ENCODE assay signal across 10 cellular contexts in genomic region chr13:95924389-95924994, GRCh38.
DNase-seq lines count a peak whose midpoint lies in the region; TF ChIP-seq lines count a peak whose summit lies in the region.
"Had no signal": no experiment of that assay in that cellular context is flagged by ENCODE, and none has a peak within 500 bp of the region (broad histone marks: within the 10 kb centered on the region; RNA-seq: fewer than 3 reads in every experiment).

No MANE protein-coding gene starts in this region.

- H3K27me3 ChIP-seq in SK-N-SH (ENCODE audit: insufficient read depth) = no peaks in the 10 kb centered on the region
- H3K27me3 ChIP-seq: gastroesophageal sphincter had no signal

- DNase-seq in A172 (ENCODE audit: low spot score) (peak; percentile 65), HEK293T (ENCODE audit: extremely low spot score) (peak; percentile 5), SK-N-SH (no peak), fibroblast of the conjunctiva (ENCODE audit: low read depth) (peak; percentile 54), NCI-H524 treated with DMSO at 0.1 percent for 48 hours (lab: John Stamatoyannopoulos, UW) (no peak), amygdala (lab: John Stamatoyannopoulos, UW) (no peak), COLO668 (lab: John Stamatoyannopoulos, UW; ENCODE audit: unreplicated experiment) (no peak), G401 (ENCODE audit: low spot score) (no peak)
- DNase-seq: CD4-positive, alpha-beta T cell had no signal

- TF ChIP-seq RAD21 in SK-N-SH (IDR thresholded peaks at IDR 0.05; ENCODE audit: low read length) = no peak

- peaks cover 25% of the 10 kb centered on the region for H3F3A ChIP-seq in SK-N-SH (replicated peaks; ENCODE audit: insufficient read depth)

- no peak for TF ChIP-seq EP300 in SK-N-SH (IDR thresholded peaks at IDR 0.05; ENCODE audit: borderline replicate concordance in 1 of 2, low read depth in 1 of 2, low read length in 1 of 2)

- in situ Hi-C loops in G401 (cut with HindIII; ENCODE audit: low sequenced_read_pairs) = no loop called here

- H3K9me2 ChIP-seq in SK-N-SH = no peaks in the 10 kb centered on the region

- H3K27ac ChIP-seq in SK-N-SH (ENCODE audit: low read depth in 2 of 2, low read length in 1 of 2) = peak overlapping the region; percentile 6 to 42; a peak in 2 of 4 replicates
- H3K27ac ChIP-seq: gastroesophageal sphincter had no signal

- no peak overlapping the region for H3K4me3 ChIP-seq in SK-N-SH (ENCODE audit: low read depth in 2 of 2, low read length in 1 of 2)
- H3K4me3 ChIP-seq: gastroesophageal sphincter had no signal

- no peaks in the 10 kb centered on the region; the same call in 1 of the 2 replicates for H3K9me3 ChIP-seq in SK-N-SH

- H4K20me1 ChIP-seq in SK-N-SH (ENCODE audit: insufficient read depth) = no peaks in the 10 kb centered on the region; the same call in 1 of the 2 replicates

- no peak overlapping the region for H3K9ac ChIP-seq in SK-N-SH

- POLR2A ChIA-PET in HEK293T (lab: Yijun Ruan, JAX) = no interaction called here
- POLR2A ChIA-PET in SK-N-SH (lab: Yijun Ruan, JAX) = no interaction called here

- no peak overlapping the region; the same call in 1 of the 2 replicates for H3K4me2 ChIP-seq in SK-N-SH

- no peak overlapping the region for H2AFZ ChIP-seq in SK-N-SH (ENCODE audit: low read depth)

- peaks cover 2 to 27% of the 10 kb centered on the region in 2 experiments for H3K36me3 ChIP-seq in SK-N-SH (replicated peaks in 1 of 2; ENCODE audit: control insufficient read depth in 1 of 2, insufficient read depth in 2 of 2, low read length in 1 of 2)

- CTCF ChIA-PET in HEK293T (lab: Yijun Ruan, JAX) (no interaction called here), SK-N-SH (lab: Yijun Ruan, JAX) (no interaction called here)

- 61% methylated on average over 5 of the region's 5 CpGs for WGBS in SK-N-SH (ENCODE audit: low lambda C conversion rate)

- TF ChIP-seq CTCF in SK-N-SH (IDR thresholded peaks at IDR 0.05) = no peak

- H3K79me2 ChIP-seq in SK-N-SH (ENCODE audit: insufficient read depth) = no peaks in the 10 kb centered on the region

- H3K4me1 ChIP-seq in SK-N-SH (ENCODE audit: control insufficient read depth in 1 of 2, insufficient read depth in 2 of 2, low read depth in 1 of 2, low read length in 1 of 2) = peaks cover 0 to 4% of the 10 kb centered on the region in 2 experiments; a peak in 2 of 4 replicates
- H3K4me1 ChIP-seq: gastroesophageal sphincter had no signal

TF ChIP-seq in HEK293T, 16 proteins besides CTCF, POLR2A, EP300 and RAD21:
- TF ChIP-seq SUZ12 (IDR thresholded peaks at IDR 0.05) = no peak
- TF ChIP-seq NFRKB (IDR thresholded peaks at IDR 0.05) = no peak
- no peak for TF ChIP-seq PKNOX1 (IDR thresholded peaks at IDR 0.05)
- no peak for TF ChIP-seq FOXM1 (IDR thresholded peaks at IDR 0.05; ENCODE audit: borderline replicate concordance)
- TF ChIP-seq FOXA1 (IDR thresholded peaks at IDR 0.05) = no peak
- no peak for TF ChIP-seq BHLHE40 (IDR thresholded peaks at IDR 0.05; ENCODE audit: borderline replicate concordance)
- no peak for TF ChIP-seq TARDBP (IDR thresholded peaks at IDR 0.05)
- no peak for TF ChIP-seq CTBP1 (IDR thresholded peaks at IDR 0.05; ENCODE audit: borderline replicate concordance)
- TF ChIP-seq HDGF (IDR thresholded peaks at IDR 0.05; ENCODE audit: borderline replicate concordance) = no peak
- no peak for TF ChIP-seq LEF1 (IDR thresholded peaks at IDR 0.05; ENCODE audit: borderline replicate concordance)
- no peak for TF ChIP-seq ARNT (IDR thresholded peaks at IDR 0.05)
- no peak for TF ChIP-seq ZNF384 (IDR thresholded peaks at IDR 0.05)
- no peak for TF ChIP-seq ELF4 (IDR thresholded peaks at IDR 0.05)
- TF ChIP-seq SP1 (IDR thresholded peaks at IDR 0.05) = no peak
- TF ChIP-seq L3MBTL2 (conservative IDR thresholded peaks at IDR 0.05) = no peak

TF ChIP-seq in SK-N-SH, 30 proteins besides CTCF, POLR2A, EP300 and RAD21:
- no peak for TF ChIP-seq FOXM1 (IDR thresholded peaks at IDR 0.05; ENCODE audit: low read depth)
- TF ChIP-seq RXRA (IDR thresholded peaks at IDR 0.05; ENCODE audit: borderline replicate concordance, low read depth) = no peak
- no peak for TF ChIP-seq NFIC (IDR thresholded peaks at IDR 0.05; ENCODE audit: borderline replicate concordance)
- TF ChIP-seq ZBTB33 (IDR thresholded peaks at IDR 0.05; ENCODE audit: borderline replicate concordance, low read depth) = no peak
- peak; percentile 59 for TF ChIP-seq TCF12 (IDR thresholded peaks at IDR 0.05)
- TF ChIP-seq SIN3A (IDR thresholded peaks at IDR 0.05; ENCODE audit: borderline replicate concordance, low read depth, low read length) = no peak
- no peak for TF ChIP-seq GABPA (IDR thresholded peaks at IDR 0.05; ENCODE audit: low read depth)
- peak; percentile 38; the same call in 1 of the 2 replicates for TF ChIP-seq PBX3 (IDR thresholded peaks at IDR 0.05)
- TF ChIP-seq FOSL2 (IDR thresholded peaks at IDR 0.05; ENCODE audit: borderline replicate concordance, low read depth) = peak; percentile 67
- no peak for TF ChIP-seq MEF2A (IDR thresholded peaks at IDR 0.05; ENCODE audit: borderline replicate concordance, low read depth)
- TF ChIP-seq RCOR1 (IDR thresholded peaks at IDR 0.05; ENCODE audit: low read length) = no peak
- TF ChIP-seq TEAD4 (IDR thresholded peaks at IDR 0.05; ENCODE audit: borderline replicate concordance, insufficient read depth) = no peak
- no peak for TF ChIP-seq USF1 (IDR thresholded peaks at IDR 0.05; ENCODE audit: borderline replicate concordance, low read depth)
- no peak for TF ChIP-seq GATA2 (CRISPR knock-in tag; IDR thresholded peaks at IDR 0.05)
- TF ChIP-seq EZH2phosphoT487 (IDR thresholded peaks at IDR 0.05; ENCODE audit: borderline replicate concordance, low read depth) = no peak
- TF ChIP-seq CHD2 (IDR thresholded peaks at IDR 0.05; ENCODE audit: low read length, partially characterized antibody) = no peak
- no peak for TF ChIP-seq SMC3 (IDR thresholded peaks at IDR 0.05; ENCODE audit: low read depth, low read length)
- peak; percentile 62 for TF ChIP-seq JUND (IDR thresholded peaks at IDR 0.05)

Comparison
In these comparisons a context has a peak if more than half of its experiments do, and no peak if none do; other contexts are left out.
1. DNase-seq: peak in A172 (single experiment), HEK293T (single experiment) and fibroblast of the conjunctiva (single experiment); none in SK-N-SH (single experiment), NCI-H524 treated with DMSO at 0.1 percent for 48 hours (single experiment), amygdala (0 of 56), COLO668 (single experiment) and G401 (single experiment).